ENCODE assay signal across 21 cellular contexts in the genomic region with DNA sequence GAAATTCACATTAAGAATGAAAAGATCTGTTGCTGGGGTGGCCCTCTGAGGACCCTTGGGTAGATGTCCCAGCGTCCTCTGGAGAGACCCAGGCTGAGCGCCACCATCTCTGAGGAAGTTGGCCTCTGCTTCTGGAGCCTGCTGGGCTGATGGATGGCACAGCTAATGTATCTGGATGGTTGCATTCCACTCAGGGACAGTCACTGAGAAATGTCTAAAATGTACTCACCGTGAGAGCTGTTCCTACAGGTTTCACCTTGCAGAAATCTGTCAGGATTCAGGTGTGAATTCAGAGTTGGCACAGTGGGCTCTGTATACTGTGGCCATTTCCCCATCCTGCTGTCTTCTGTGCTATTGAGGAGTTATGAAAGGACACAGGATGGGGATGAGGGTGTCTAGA.
"Had no signal": no experiment of that assay in that cellular context is flagged by ENCODE, and none has a peak within 500 bp of the region (broad histone marks: within the 10 kb centered on the region; RNA-seq: fewer than 3 reads in every experiment).

No MANE protein-coding gene starts in this region.

- ATAC-seq: esophagus mucosa, gastrocnemius medialis, heart right ventricle, left cardiac atrium, left lung, left ventricle myocardium superior, lower lobe of right lung, mucosa of descending colon had no signal

- H3K4me3 ChIP-seq: coronary artery, dorsolateral prefrontal cortex, esophagus squamous epithelium, gastrocnemius medialis, heart right ventricle, left lung, lower lobe of right lung, mucosa of descending colon had no signal

- H3K27me3 ChIP-seq: gastrocnemius medialis had no signal

- DNase-seq: dermis blood vessel endothelial cell; effector CD4-positive, alpha-beta T cell; effector memory CD4-positive, alpha-beta T cell; erythroblast; esophagus squamous epithelium; foreskin fibroblast; foreskin melanocyte; gastrocnemius medialis; glutamatergic neuron; heart right ventricle; hippocampal formation; left cardiac atrium; left lung; left ventricle myocardium superior; lower lobe of right lung; mesenchymal stem cell; mucosa of descending colon had no signal

- H3K9me3 ChIP-seq: esophagus squamous epithelium, gastrocnemius medialis, left lung, lower lobe of right lung, mucosa of descending colon had no signal

- H3K27ac ChIP-seq: coronary artery, epithelial cell of prostate, esophagus squamous epithelium, gastrocnemius medialis, heart right ventricle, left lung, lower lobe of right lung had no signal

- H3K4me1 ChIP-seq: esophagus squamous epithelium, gastrocnemius medialis, heart right ventricle, left lung, lower lobe of right lung had no signal

- H3K36me3 ChIP-seq: esophagus squamous epithelium, gastrocnemius medialis, heart right ventricle, left lung, lower lobe of right lung had no signal
